ENCODE assay signal across 8 cellular contexts in the genomic region with DNA sequence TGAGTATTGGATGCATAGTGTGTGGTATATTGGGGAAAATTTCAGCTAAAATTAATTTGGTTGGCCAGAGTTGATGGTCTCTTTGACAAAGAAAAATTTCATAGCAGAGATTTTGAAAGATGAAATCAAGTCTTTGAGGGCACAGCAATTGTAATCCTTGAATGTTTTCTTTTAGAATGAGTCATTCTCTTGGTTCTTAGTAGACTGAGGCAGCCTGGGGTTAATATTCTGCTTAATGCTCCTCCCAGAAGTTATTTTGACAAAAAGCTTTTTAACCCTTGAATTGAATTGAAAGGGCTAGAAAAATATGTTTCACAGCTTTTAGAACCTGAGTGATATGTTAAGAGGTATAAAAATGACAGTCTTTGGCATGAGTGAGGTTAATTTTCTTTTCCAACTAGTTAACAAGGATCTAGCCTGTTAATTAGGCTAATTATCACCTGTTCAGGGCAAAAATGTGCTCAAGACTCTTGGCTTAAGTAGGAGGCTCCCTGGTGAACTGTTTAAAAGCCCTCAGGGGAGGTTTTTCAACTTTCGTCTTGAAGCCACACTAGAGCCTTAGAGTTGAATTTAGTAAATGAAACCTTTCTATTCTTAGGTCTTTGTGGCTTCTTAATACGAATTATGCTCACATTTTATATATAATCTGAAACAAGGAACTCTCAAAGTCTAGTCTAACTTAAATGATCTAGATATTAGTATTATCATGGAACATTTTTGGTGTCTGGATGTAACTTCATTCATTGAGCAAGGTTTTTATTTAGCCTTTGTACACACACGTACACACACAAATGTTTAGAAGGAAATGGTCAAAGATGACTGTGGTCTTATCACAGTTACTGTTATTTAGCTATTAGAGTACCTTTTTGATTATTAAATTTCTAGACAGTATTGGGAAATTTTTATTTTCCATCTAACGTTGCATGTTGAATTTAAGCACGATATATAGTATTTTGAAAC.
A peak's percentile ranks its signal among the peaks of the same experiment; 100 is the strongest.
DNase-seq lines count a peak whose midpoint lies in the region; ATAC-seq and FAIRE-seq lines count a peak whose summit lies in the region.

No MANE protein-coding gene starts in this region.

- ATAC-seq in GM21528 (IDR thresholded peaks at IDR 0.05; ENCODE audit: low FRiP score, unreplicated experiment) (peak; percentile 94), HG03280 (IDR thresholded peaks at IDR 0.05; ENCODE audit: unreplicated experiment) (peak; percentile 85)

- FAIRE-seq in GM18507 (lab: Jason Lieb, UNC) = peak; percentile 92

- DNase-seq in GM18507 (ENCODE audit: extremely low spot score, insufficient read length, low read depth) (no peak), fibroblast of peridontal ligament (ENCODE audit: extremely low read depth) (peak; percentile 17), NCI-H2029 (lab: John Stamatoyannopoulos, UW) (no peak), GM03348 (ENCODE audit: low spot score) (no peak), NCI-H146 treated with DMSO at 0.1 percent for 48 hours (lab: John Stamatoyannopoulos, UW; ENCODE audit: unreplicated experiment) (no peak)
- no peak for DNase-seq in activated CD4-positive, alpha-beta T cell treated with anti-CD3 and anti-CD28 coated beads, Interleukin-2, amount 50 U/mL, for 48 hours
